Comparison of ENCODE assay signal across 13 cellular contexts in the genomic region with DNA sequence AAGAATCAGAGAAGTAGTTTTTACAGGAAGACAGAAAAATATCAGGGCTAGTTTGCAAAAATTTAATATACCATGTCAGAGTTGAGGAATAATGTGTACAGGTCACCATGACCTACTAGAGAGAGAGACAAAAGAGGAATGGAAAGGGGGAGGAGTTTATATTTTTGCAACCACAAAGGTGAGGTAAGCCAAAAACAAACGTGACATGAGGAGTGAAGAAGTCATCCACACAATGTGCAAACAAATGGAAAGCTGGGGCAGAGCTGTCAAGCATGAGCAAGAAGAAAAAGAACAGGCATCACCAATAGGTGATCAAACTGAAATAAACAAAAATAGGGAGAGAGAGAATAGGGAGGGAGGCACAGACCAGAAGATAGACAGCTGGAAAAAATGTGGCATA. TPM values are rescaled to one million over a fixed set of nuclear protein-coding genes. Genes with fewer than 3 reads are reported as not detected.
DNase-seq lines count a peak whose midpoint lies in the region; ATAC-seq, FAIRE-seq and TF ChIP-seq lines count a peak whose summit lies in the region.
"Had no signal": no experiment of that assay in that cellular context is flagged by ENCODE, and none has a peak within 500 bp of the region (broad histone marks: within the 10 kb centered on the region; RNA-seq: fewer than 3 reads in every experiment).

No MANE protein-coding gene starts in this region.

- H3K27ac Mint-ChIP-seq in T-helper 17 cell, result peak overlapping the region; percentile 12

- H3K27me3 ChIP-seq in HepG2 (ENCODE audit: control insufficient read depth in 1 of 2, insufficient read depth in 2 of 2, low read length in 2 of 2), result no peaks in the 10 kb centered on the region

- peaks cover 2 to 12% of the 10 kb centered on the region in 2 experiments; a peak in 4 of 5 replicates for H3K36me3 ChIP-seq in HepG2 (replicated peaks in 1 of 2; ENCODE audit: control insufficient read depth in 1 of 2, insufficient read depth in 2 of 2, low read length in 2 of 2)
- H3K36me3 ChIP-seq: left ventricle myocardium inferior had no signal

- DNase-seq in DMS153 (lab: John Stamatoyannopoulos, UW), result peak; percentile 80
- no peak for DNase-seq in T-helper 17 cell
- DNase-seq in HepG2 (ENCODE audit: low spot score), result peak; percentile 75
- DNase-seq in dermis blood vessel endothelial cell, result no peak
- no peak for DNase-seq in stimulated activated CD4-positive, alpha-beta T cell treated with anti-CD3 and anti-CD28 coated beads, Interleukin-15, amount 100 ng/mL, for 24 hours
- no peak for DNase-seq in stimulated activated naive CD8-positive, alpha-beta T cell treated with anti-CD3 and anti-CD28 coated beads, Interleukin-15, Interleukin-2, amounts not matched to agents 100 U/mL and 50 U/mL, for 24 hours
- DNase-seq: Calu3, cerebellar nuclear complex, foreskin fibroblast, left ventricle myocardium inferior, NCI-H524 treated with DMSO at 0.1 percent for 48 hours had no signal

- no peak overlapping the region; a peak in 1 of 6 replicates for H3K4me3 ChIP-seq in HepG2 (replicated peaks in 1 of 3; ENCODE audit: insufficient read depth in 1 of 3, low read depth in 2 of 3, low read length in 3 of 3)
- H3K4me3 ChIP-seq: left ventricle myocardium inferior had no signal

- peak overlapping the region; percentile 59 for H3K27ac ChIP-seq in HepG2 (ENCODE audit: extremely low read length, insufficient read depth, low read length)
- H3K27ac ChIP-seq: left ventricle myocardium inferior had no signal

- H3K27me3 Mint-ChIP-seq in T-helper 17 cell, result no peaks in the 10 kb centered on the region

- POLR2A ChIA-PET in HepG2 (lab: Yijun Ruan, JAX), result interaction anchor here (1.4 to 1.7 kb wide), 3 partner anchors 10 to 40 kb away, joined by 4 to 5 read pairs (median 5); a partner anchor contains a TSS

- H3K4me1 Mint-ChIP-seq in T-helper 17 cell, result peaks cover 28% of the 10 kb centered on the region

- in situ Hi-C loops in HepG2 (cut with HindIII; ENCODE audit: extremely low pct_ligation_motif_present, low pct_unique_long_range_greater_than_20kb), result no loop called here

- no peak overlapping the region for H3K9ac ChIP-seq in HepG2 (ENCODE audit: insufficient read depth, low read depth, low read length)

- no peak for TF ChIP-seq RAD21 in HepG2 (CRISPR knock-in tag; IDR thresholded peaks at IDR 0.05)

- peaks cover 88% of the 10 kb centered on the region for H3K79me2 ChIP-seq in HepG2 (ENCODE audit: insufficient read depth, low read length)

- no peak overlapping the region for H2AFZ ChIP-seq in HepG2 (ENCODE audit: low read length)

- TF ChIP-seq EP300 in HepG2 (IDR thresholded peaks at IDR 0.05; ENCODE audit: low read depth in 2 of 2, low read length in 2 of 2) (no peak), HepG2 (CRISPR knock-in tag; IDR thresholded peaks at IDR 0.05; ENCODE audit: borderline replicate concordance) (no peak)

- no peak for TF ChIP-seq POLR2A in HepG2 (IDR thresholded peaks at IDR 0.05; ENCODE audit: insufficient read depth in 1 of 2, low read depth in 2 of 2, low read length in 2 of 2)

- CTCF ChIA-PET in HepG2 (lab: Yijun Ruan, JAX; ENCODE audit: low intra/inter-chr PET ratio, low total read pairs), result no interaction called here

- peak; percentile 28 for FAIRE-seq in HepG2 (lab: Jason Lieb, UNC)

- H3K4me3 Mint-ChIP-seq in T-helper 17 cell, result peak overlapping the region; percentile 81

- no peaks in the 10 kb centered on the region for H3K9me3 ChIP-seq in T-helper 17 cell (ENCODE audit: control insufficient read depth, low read length, poor library complexity, severe bottlenecking)
- H3K9me3 ChIP-seq in HepG2 (ENCODE audit: low read length), result no peaks in the 10 kb centered on the region
- H3K9me3 ChIP-seq: left ventricle myocardium inferior had no signal

- peak overlapping the region; percentile 42 for H3K4me2 ChIP-seq in HepG2 (ENCODE audit: low read depth, low read length)

- no peak for TF ChIP-seq CTCF in HepG2 (CRISPR knock-in tag; IDR thresholded peaks at IDR 0.05)

- 6% methylated on average over 1 of the region's 1 CpG for WGBS in HepG2 (ENCODE audit: low lambda C conversion rate)

- peaks cover 8% of the 10 kb centered on the region for H3K36me3 Mint-ChIP-seq in T-helper 17 cell (ENCODE audit: low read depth)

- intact Hi-C loops in HepG2 (cut with micrococcal nuclease; ENCODE audit: unreplicated experiment), result no loop called here

- ATAC-seq in GM21723 (IDR thresholded peaks at IDR 0.05; ENCODE audit: unreplicated experiment) (peak; percentile 46), T-helper 17 cell (peak; percentile 53), HepG2 (peak; percentile 75), GM18519 (IDR thresholded peaks at IDR 0.05; ENCODE audit: low FRiP score, unreplicated experiment) (no peak)
- ATAC-seq in stimulated activated naive CD8-positive, alpha-beta T cell treated with anti-CD3 and anti-CD28 coated beads, Interleukin-15, Interleukin-2, amounts not matched to agents 100 U/mL and 50 U/mL, for 24 hours, result no peak

- BruUV-seq in HepG2 (replicated peaks; lab: Mats Ljungman, UMichigan), result no TSS peak

- 0 out of 2 replicates have a peak, but pooled peaks cover 4% of the 10 kb centered on the region for H4K20me1 ChIP-seq in HepG2 (ENCODE audit: insufficient read depth, low read length)

- peaks cover 62% of the 10 kb centered on the region for H3K4me1 ChIP-seq in HepG2 (ENCODE audit: insufficient read depth, low read length)

TF ChIP-seq in HepG2, 621 proteins besides CTCF, POLR2A, EP300 and RAD21 (continues in another document):
- TF ChIP-seq, protein P1, sequence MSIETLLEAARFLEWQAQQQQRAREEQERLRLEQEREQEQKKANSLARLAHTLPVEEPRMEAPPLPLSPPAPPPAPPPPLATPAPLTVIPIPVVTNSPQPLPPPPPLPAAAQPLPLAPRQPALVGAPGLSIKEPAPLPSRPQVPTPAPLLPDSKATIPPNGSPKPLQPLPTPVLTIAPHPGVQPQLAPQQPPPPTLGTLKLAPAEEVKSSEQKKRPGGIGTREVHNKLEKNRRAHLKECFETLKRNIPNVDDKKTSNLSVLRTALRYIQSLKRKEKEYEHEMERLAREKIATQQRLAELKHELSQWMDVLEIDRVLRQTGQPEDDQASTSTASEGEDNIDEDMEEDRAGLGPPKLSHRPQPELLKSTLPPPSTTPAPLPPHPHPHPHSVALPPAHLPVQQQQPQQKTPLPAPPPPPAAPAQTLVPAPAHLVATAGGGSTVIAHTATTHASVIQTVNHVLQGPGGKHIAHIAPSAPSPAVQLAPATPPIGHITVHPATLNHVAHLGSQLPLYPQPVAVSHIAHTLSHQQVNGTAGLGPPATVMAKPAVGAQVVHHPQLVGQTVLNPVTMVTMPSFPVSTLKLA (IDR thresholded peaks at IDR 0.05), result 0 out of 2 replicates have a peak, but pooled peaks have one; percentile 28

RNA-seq across cellular contexts. Expression of a gene that starts 15.6 kb away (rescaled TPM):
- 10 to 100 TPM; 22.8 to 26.6 TPM for total RNA-seq in T-helper 17 cell
- total RNA-seq in HepG2 (2016; rRNA removed; fragmentation: Illumina TruSeq; extraction: Trizol), result 80.1 and 103 TPM in 2 replicates
- 37.4 and 43.4 TPM in 2 replicates for total RNA-seq in HepG2 (2016; cell fraction: cytosol; rRNA removed; fragmentation: Illumina TruSeq; extraction: Trizol; ENCODE audit: low read depth)
- 81.0 and 99.9 TPM in 2 replicates for total RNA-seq in HepG2 (2016; cell fraction: insoluble cytoplasmic fraction; rRNA removed; fragmentation: Illumina TruSeq; extraction: Trizol)
- 77.6 and 80.4 TPM in 2 replicates for total RNA-seq in HepG2 (2016; cell fraction: membrane; rRNA removed; fragmentation: Illumina TruSeq; extraction: Trizol)
- total RNA-seq in HepG2 (2016; cell fraction: nucleus; rRNA removed; fragmentation: Illumina TruSeq; extraction: Trizol), result 80.5 and 89.7 TPM in 2 replicates
- 19.6 and 23.4 TPM in 2 replicates for polyA plus RNA-seq in HepG2 (2011; rRNA removed)
- polyA plus RNA-seq in HepG2 (2011; cell fraction: cytosol; rRNA removed), result 9.3 and 13.2 TPM in 2 replicates
- polyA plus RNA-seq in HepG2 (2011; cell fraction: nucleus; rRNA removed), result 14.0 and 14.7 TPM in 2 replicates
- 35.1 and 43.4 TPM in 2 replicates for polyA plus RNA-seq in HepG2 (2012)
- polyA plus RNA-seq in HepG2 (2016; cell fraction: cytosol; fragmentation: Illumina TruSeq; extraction: Trizol; ENCODE audit: low read depth), result 37.5 and 43.9 TPM in 2 replicates
- 94.9 and 98.5 TPM in 2 replicates for polyA plus RNA-seq in HepG2 (2016; cell fraction: insoluble cytoplasmic fraction; fragmentation: Illumina TruSeq; extraction: Trizol; ENCODE audit: low read depth)
- polyA plus RNA-seq in HepG2 (2016; cell fraction: membrane; fragmentation: Illumina TruSeq; extraction: Trizol; ENCODE audit: low read depth), result 69.8 and 72.8 TPM in 2 replicates
- polyA plus RNA-seq in HepG2 (2016; cell fraction: nucleus; fragmentation: Illumina TruSeq; extraction: Trizol; ENCODE audit: insufficient read depth, low read depth), result 103 and 104 TPM in 2 replicates
- 8.6 and 10.2 TPM in 2 replicates for polyA minus RNA-seq in HepG2 (2011; rRNA and poly(A)+ RNA removed; ENCODE audit: low replicate concordance)
- 11.7 and 12.2 TPM in 2 replicates for polyA minus RNA-seq in HepG2 (2011; cell fraction: cytosol; rRNA and poly(A)+ RNA removed)
- 49.2 and 63.3 TPM in 2 replicates for polyA minus RNA-seq in HepG2 (2011; cell fraction: nucleus; rRNA and poly(A)+ RNA removed)
- total RNA-seq in dermis blood vessel endothelial cell, result 31.7 and 38.3 TPM in 2 replicates

RNA-seq across cellular contexts. Expression of a gene that starts 15.7 kb away (rescaled TPM):
- total RNA-seq in T-helper 17 cell (10 to 100 TPM; 14.3 to 14.4 TPM), HepG2 (2016; rRNA removed; fragmentation: Illumina TruSeq; extraction: Trizol) (43.5 and 56.0 TPM in 2 replicates), dermis blood vessel endothelial cell (12.9 and 19.9 TPM in 2 replicates)
- 14.4 and 15.3 TPM in 2 replicates for total RNA-seq in HepG2 (2016; cell fraction: cytosol; rRNA removed; fragmentation: Illumina TruSeq; extraction: Trizol; ENCODE audit: low read depth)
- total RNA-seq in HepG2 (2016; cell fraction: insoluble cytoplasmic fraction; rRNA removed; fragmentation: Illumina TruSeq; extraction: Trizol), result 43.0 and 58.6 TPM in 2 replicates
- 26.8 and 30.0 TPM in 2 replicates for total RNA-seq in HepG2 (2016; cell fraction: membrane; rRNA removed; fragmentation: Illumina TruSeq; extraction: Trizol)
- total RNA-seq in HepG2 (2016; cell fraction: nucleus; rRNA removed; fragmentation: Illumina TruSeq; extraction: Trizol), result 46.7 and 53.3 TPM in 2 replicates
- 14.4 and 21.8 TPM in 2 replicates for polyA plus RNA-seq in HepG2 (2011; rRNA removed)
- polyA plus RNA-seq in HepG2 (2011; cell fraction: cytosol; rRNA removed), result 8.2 and 10.9 TPM in 2 replicates
- polyA plus RNA-seq in HepG2 (2011; cell fraction: nucleus; rRNA removed), result 11.9 and 14.1 TPM in 2 replicates
- polyA plus RNA-seq in HepG2 (2012), result 8.8 and 16.2 TPM in 2 replicates
- polyA plus RNA-seq in HepG2 (2016; cell fraction: cytosol; fragmentation: Illumina TruSeq; extraction: Trizol; ENCODE audit: low read depth), result 10.6 and 10.7 TPM in 2 replicates
- 54.2 and 57.0 TPM in 2 replicates for polyA plus RNA-seq in HepG2 (2016; cell fraction: insoluble cytoplasmic fraction; fragmentation: Illumina TruSeq; extraction: Trizol; ENCODE audit: low read depth)
- 15.8 and 20.8 TPM in 2 replicates for polyA plus RNA-seq in HepG2 (2016; cell fraction: membrane; fragmentation: Illumina TruSeq; extraction: Trizol; ENCODE audit: low read depth)
- polyA plus RNA-seq in HepG2 (2016; cell fraction: nucleus; fragmentation: Illumina TruSeq; extraction: Trizol; ENCODE audit: insufficient read depth, low read depth), result 41.2 and 46.6 TPM in 2 replicates
- 9.6 and 17.7 TPM in 2 replicates for polyA minus RNA-seq in HepG2 (2011; rRNA and poly(A)+ RNA removed; ENCODE audit: low replicate concordance)
- 7.4 and 9.8 TPM in 2 replicates for polyA minus RNA-seq in HepG2 (2011; cell fraction: cytosol; rRNA and poly(A)+ RNA removed)
- 39.0 TPM in 2 replicates for polyA minus RNA-seq in HepG2 (2011; cell fraction: nucleus; rRNA and poly(A)+ RNA removed)

Comparison
In these comparisons a context has a peak if more than half of its experiments do, and no peak if none do; other contexts are left out.
1. DNase-seq: peak in DMS153 (single experiment) and HepG2 (single experiment); none in T-helper 17 cell (0 of 3), dermis blood vessel endothelial cell (single experiment), stimulated activated CD4-positive, alpha-beta T cell treated with anti-CD3 and anti-CD28 coated beads, Interleukin-15, amount 100 ng/mL, for 24 hours (single experiment) and stimulated activated naive CD8-positive, alpha-beta T cell treated with anti-CD3 and anti-CD28 coated beads, Interleukin-15, Interleukin-2, amounts not matched to agents 100 U/mL and 50 U/mL, for 24 hours (single experiment).
2. ATAC-seq: peak in GM21723 (single experiment), T-helper 17 cell (single experiment) and HepG2 (single experiment); none in GM18519 (single experiment) and stimulated activated naive CD8-positive, alpha-beta T cell treated with anti-CD3 and anti-CD28 coated beads, Interleukin-15, Interleukin-2, amounts not matched to agents 100 U/mL and 50 U/mL, for 24 hours (single experiment).